Comparison of ENCODE assay signal across 8 cellular contexts in genomic region chr4:1172228-1172851, GRCh38. TPM values are rescaled to one million over a fixed set of nuclear protein-coding genes. Genes with fewer than 3 reads are reported as not detected.
DNase-seq lines count a peak whose midpoint lies in the region; ATAC-seq and TF ChIP-seq lines count a peak whose summit lies in the region.

SPON2 (minus strand) TSS chr4:1172583.

- H3K9me3 Mint-ChIP-seq in CD14-positive monocyte: peaks cover 0 to 15% (median 2%) of the 10 kb centered on the region in 7 donors

- H3K27ac Mint-ChIP-seq in CD14-positive monocyte: peak within 1 kb of the TSS in 1 of 7 donors; percentile 30

- DNase-seq in CD14-positive monocyte (ENCODE audit: low spot score): peak; percentile 40
- DNase-seq in Right ventricle myocardium superior: peak; percentile 69
- DNase-seq in omental fat pad (ENCODE audit: low spot score): no peak
- no peak for DNase-seq in stimulated activated CD4-positive, alpha-beta T cell treated with anti-CD3 and anti-CD28 coated beads, Interleukin-4, amount 100 ng/mL, for 24 hours
- no peak for DNase-seq in stimulated activated CD4-positive, alpha-beta T cell treated with anti-CD3 and anti-CD28 coated beads, Interleukin-2, amount 100 ng/mL, for 48 hours
- no peak for DNase-seq in NCI-H1436 (lab: John Stamatoyannopoulos, UW)
- DNase-seq in stimulated activated CD4-positive, alpha-beta T cell treated with anti-CD3 and anti-CD28 coated beads, Interleukin-1b, Interleukin-23, amount 100 ng/mL, for 48 hours: no peak

- peaks cover 17% of the 10 kb centered on the region for H3K4me1 Mint-ChIP-seq in CD14-positive monocyte

- H3K4me3 Mint-ChIP-seq in CD14-positive monocyte: peak within 1 kb of the TSS; percentile 74 to 91

- H3K27me3 Mint-ChIP-seq in CD14-positive monocyte (ENCODE audit: low read depth in 3 of 3): peaks cover 47 to 77% (median 72%) of the 10 kb centered on the region in 3 donors

- peak within 1 kb of the TSS; percentile 67 for H3K4me3 ChIP-seq in WI38 (ENCODE audit: low read depth, low read length)

- TF ChIP-seq CTCF in CD14-positive monocyte (IDR thresholded peaks at IDR 0.05) (no peak), WI38 (IDR thresholded peaks at IDR 0.05; ENCODE audit: low read depth, low read length) (no peak), omental fat pad (IDR thresholded peaks at IDR 0.05) (no peak)

- intact Hi-C loops in CD14-positive monocyte (cut with micrococcal nuclease): loop anchor here in 1 of 2 donors (5.0 kb wide), 1 partner anchor 40 kb away; no protein-coding TSS in a partner anchor
- intact Hi-C loops in Right ventricle myocardium superior (cut with DNase I): no loop called here

- ATAC-seq in Right ventricle myocardium superior (ENCODE audit: poor library complexity) (peak; percentile 41), omental fat pad (ENCODE audit: low FRiP score) (peak; percentile 6)

- peaks cover 2 to 11% of the 10 kb centered on the region in 2 donors for H3K36me3 Mint-ChIP-seq in CD14-positive monocyte

RNA-seq across cellular contexts. Expression of gene SPON2, which starts in this region (rescaled TPM):
- polyA plus RNA-seq in CD14-positive monocyte: under 1 TPM; 0.74 to 0.90 TPM
- total RNA-seq in Right ventricle myocardium superior (15.6 TPM), omental fat pad (10 to 100 TPM; 14.2 to 99.5 (median 30.1) TPM)

Comparison
In these comparisons a context has a peak if more than half of its experiments do, and no peak if none do; other contexts are left out.
1. Peak in DNase-seq in CD14-positive monocyte; RNA of the gene not detected or under 1 TPM.